In the genomic region with DNA sequence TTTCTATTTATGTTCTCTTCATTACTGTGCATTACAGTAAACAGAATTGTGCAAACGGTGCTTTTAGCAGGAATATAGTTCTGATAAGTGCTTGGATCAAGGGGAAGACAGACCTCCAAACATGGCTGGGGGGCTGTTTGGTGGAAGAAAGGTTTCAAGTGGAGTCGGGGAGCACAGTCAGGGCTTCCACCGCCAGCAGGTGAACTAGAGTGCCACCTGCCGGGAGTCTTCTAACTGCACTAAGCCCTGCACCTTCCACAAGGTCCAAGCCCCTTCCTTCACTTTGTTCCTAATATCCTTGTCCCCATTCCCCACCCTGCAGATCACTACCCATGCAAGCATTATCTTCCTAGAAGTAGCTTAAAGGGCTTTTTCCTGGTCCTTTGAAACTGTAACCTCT, we compare ENCODE assay signal across 1 cellular context.
TF ChIP-seq lines count a peak whose summit lies in the region.

No MANE protein-coding gene starts in this region.

TF ChIP-seq in WTC11, 78 proteins besides CTCF, POLR2A, EP300 and RAD21 (continued from another document):
- TF ChIP-seq, protein P1, sequence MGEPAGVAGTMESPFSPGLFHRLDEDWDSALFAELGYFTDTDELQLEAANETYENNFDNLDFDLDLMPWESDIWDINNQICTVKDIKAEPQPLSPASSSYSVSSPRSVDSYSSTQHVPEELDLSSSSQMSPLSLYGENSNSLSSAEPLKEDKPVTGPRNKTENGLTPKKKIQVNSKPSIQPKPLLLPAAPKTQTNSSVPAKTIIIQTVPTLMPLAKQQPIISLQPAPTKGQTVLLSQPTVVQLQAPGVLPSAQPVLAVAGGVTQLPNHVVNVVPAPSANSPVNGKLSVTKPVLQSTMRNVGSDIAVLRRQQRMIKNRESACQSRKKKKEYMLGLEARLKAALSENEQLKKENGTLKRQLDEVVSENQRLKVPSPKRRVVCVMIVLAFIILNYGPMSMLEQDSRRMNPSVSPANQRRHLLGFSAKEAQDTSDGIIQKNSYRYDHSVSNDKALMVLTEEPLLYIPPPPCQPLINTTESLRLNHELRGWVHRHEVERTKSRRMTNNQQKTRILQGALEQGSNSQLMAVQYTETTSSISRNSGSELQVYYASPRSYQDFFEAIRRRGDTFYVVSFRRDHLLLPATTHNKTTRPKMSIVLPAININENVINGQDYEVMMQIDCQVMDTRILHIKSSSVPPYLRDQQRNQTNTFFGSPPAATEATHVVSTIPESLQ (CRISPR knock-in tag; IDR thresholded peaks at IDR 0.05) = no peak
- TF ChIP-seq, protein P2, sequence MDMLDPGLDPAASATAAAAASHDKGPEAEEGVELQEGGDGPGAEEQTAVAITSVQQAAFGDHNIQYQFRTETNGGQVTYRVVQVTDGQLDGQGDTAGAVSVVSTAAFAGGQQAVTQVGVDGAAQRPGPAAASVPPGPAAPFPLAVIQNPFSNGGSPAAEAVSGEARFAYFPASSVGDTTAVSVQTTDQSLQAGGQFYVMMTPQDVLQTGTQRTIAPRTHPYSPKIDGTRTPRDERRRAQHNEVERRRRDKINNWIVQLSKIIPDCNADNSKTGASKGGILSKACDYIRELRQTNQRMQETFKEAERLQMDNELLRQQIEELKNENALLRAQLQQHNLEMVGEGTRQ (CRISPR knock-in tag; IDR thresholded peaks at IDR 0.05) = no peak
- TF ChIP-seq ZNF317 (CRISPR knock-in tag; IDR thresholded peaks at IDR 0.05; ENCODE audit: borderline replicate concordance, low read depth) = no peak
TF ChIP-seq in WTC11: peak in this region for 0.
